In genomic region chr6:13624871-13625288, GRCh38 we compare ENCODE assay signal across 8 cellular contexts. TPM values are rescaled to one million over a fixed set of nuclear protein-coding genes. Genes with fewer than 3 reads are reported as not detected.
DNase-seq lines count a peak whose midpoint lies in the region; ATAC-seq, FAIRE-seq and TF ChIP-seq lines count a peak whose summit lies in the region.

No MANE protein-coding gene starts in this region.

- H3F3A ChIP-seq in SK-N-SH (replicated peaks; ENCODE audit: insufficient read depth), result peaks cover 45% of the 10 kb centered on the region

- CTCF ChIA-PET in SK-N-SH (lab: Yijun Ruan, JAX), result interaction anchor here (0.9 to 1.8 kb wide), 5 partner anchors 9 to 85 kb away, joined by 3 to 12 read pairs (median 9); partner anchors contain the start of gene NOL7

- 89% methylated on average over 4 of the region's 4 CpGs for WGBS in SK-N-SH (ENCODE audit: low lambda C conversion rate)

- H3K4me3 Mint-ChIP-seq in endothelial cell (ENCODE audit: unreplicated experiment), result peak overlapping the region; percentile 16

- no peaks in the 10 kb centered on the region for H3K9me3 Mint-ChIP-seq in endothelial cell (ENCODE audit: unreplicated experiment)

- peaks cover 79 to 91% of the 10 kb centered on the region in 2 experiments for H3K36me3 ChIP-seq in SK-N-SH (replicated peaks in 1 of 2; ENCODE audit: control insufficient read depth in 1 of 2, insufficient read depth in 2 of 2, low read length in 1 of 2)
- H3K36me3 ChIP-seq in parathyroid adenoma (ENCODE audit: control insufficient read depth, insufficient read depth, low read length), result no peaks in the 10 kb centered on the region

- peak; percentile 66 for TF ChIP-seq CTCF in SK-N-SH (IDR thresholded peaks at IDR 0.05)
- peak; percentile 43 for TF ChIP-seq CTCF in endothelial cell (IDR thresholded peaks at IDR 0.05; ENCODE audit: unreplicated experiment)
- peak; percentile 33 for TF ChIP-seq CTCF in parathyroid adenoma (IDR thresholded peaks at IDR 0.05)

- H3K9ac ChIP-seq in SK-N-SH, result no peak overlapping the region
- H3K9ac ChIP-seq in parathyroid adenoma, result no peak overlapping the region

- H4K20me1 ChIP-seq in SK-N-SH (ENCODE audit: insufficient read depth), result no peaks in the 10 kb centered on the region

- no peaks in the 10 kb centered on the region for H3K9me2 ChIP-seq in SK-N-SH

- TF ChIP-seq EP300 in SK-N-SH (IDR thresholded peaks at IDR 0.05; ENCODE audit: borderline replicate concordance in 1 of 2, low read depth in 1 of 2, low read length in 1 of 2), result no peak

- peaks cover 5% of the 10 kb centered on the region for H3K27me3 Mint-ChIP-seq in endothelial cell (ENCODE audit: unreplicated experiment)

- POLR2A ChIA-PET in SK-N-SH (lab: Yijun Ruan, JAX), result interaction anchor here (1.6 kb wide), 1 partner anchor 9 kb away, joined by 9 read pairs; the partner anchor contains the start of gene NOL7

- H3K4me3 ChIP-seq in SK-N-SH (ENCODE audit: low read depth in 2 of 2, low read length in 1 of 2) (no peak overlapping the region; a peak in 1 of 4 replicates), parathyroid adenoma (ENCODE audit: low read depth, low read length) (no peak overlapping the region)

- peak; percentile 46 for TF ChIP-seq RAD21 in SK-N-SH (IDR thresholded peaks at IDR 0.05; ENCODE audit: low read length)

- H2AFZ ChIP-seq in SK-N-SH (ENCODE audit: low read depth) (no peak overlapping the region), parathyroid adenoma (no peak overlapping the region)

- no peak for DNase-seq in activated CD4-positive, CD25-positive, alpha-beta regulatory T cell (lab: John Stamatoyannopoulos, UW)
- DNase-seq in HTR-8/SVneo (ENCODE audit: insufficient read length, low spot score) (peak; percentile 27), SK-N-SH (peak; percentile 53), endothelial cell (ENCODE audit: low spot score) (no peak), COR-L47 (lab: John Stamatoyannopoulos, UW) (no peak), GM19240 (ENCODE audit: insufficient read length, low spot score) (no peak)

- H3K27ac Mint-ChIP-seq in endothelial cell (ENCODE audit: unreplicated experiment), result peak overlapping the region; percentile 62

- H3K4me2 ChIP-seq in SK-N-SH, result no peak overlapping the region
- no peak overlapping the region for H3K4me2 ChIP-seq in parathyroid adenoma (ENCODE audit: low read length)

- H3K27me3 ChIP-seq in SK-N-SH (ENCODE audit: insufficient read depth) (no peaks in the 10 kb centered on the region), parathyroid adenoma (ENCODE audit: control insufficient read depth, insufficient read depth, low read length) (no peaks in the 10 kb centered on the region)

- peaks cover 5% of the 10 kb centered on the region for H3K79me2 ChIP-seq in SK-N-SH (ENCODE audit: insufficient read depth)
- no peaks in the 10 kb centered on the region for H3K79me2 ChIP-seq in parathyroid adenoma

- no peak overlapping the region; a peak in 1 of 4 replicates for H3K27ac ChIP-seq in SK-N-SH (ENCODE audit: low read depth in 2 of 2, low read length in 1 of 2)
- no peak overlapping the region for H3K27ac ChIP-seq in parathyroid adenoma

- peaks cover 26% of the 10 kb centered on the region for H3K36me3 Mint-ChIP-seq in endothelial cell (ENCODE audit: low read depth, unreplicated experiment)

- H3K4me1 ChIP-seq in SK-N-SH (ENCODE audit: control insufficient read depth in 1 of 2, insufficient read depth in 2 of 2, low read depth in 1 of 2, low read length in 1 of 2), result no peaks in the 10 kb centered on the region
- H3K4me1 ChIP-seq in parathyroid adenoma, result no peaks in the 10 kb centered on the region

- H3K9me3 ChIP-seq in SK-N-SH (no peaks in the 10 kb centered on the region), parathyroid adenoma (ENCODE audit: control insufficient read depth, low read length) (no peaks in the 10 kb centered on the region)

- no peak for FAIRE-seq in HTR-8/SVneo (lab: Jason Lieb, UNC)

- ATAC-seq in activated CD4-positive, CD25-positive, alpha-beta regulatory T cell treated with anti-CD3 and anti-CD28 coated beads, Interleukin-2, amount 50 U/mL, for 24 hours, result peak; percentile 70 to 75

- H3K4me1 Mint-ChIP-seq in endothelial cell (ENCODE audit: unreplicated experiment), result peaks cover 38% of the 10 kb centered on the region

TF ChIP-seq in SK-N-SH, 30 proteins besides CTCF, POLR2A, EP300 and RAD21:
- peak; percentile 30; the same call in 1 of the 2 replicates for TF ChIP-seq SMC3 (IDR thresholded peaks at IDR 0.05; ENCODE audit: low read depth, low read length)
- TF ChIP-seq TCF12 (IDR thresholded peaks at IDR 0.05), result no peak

RNA-seq across cellular contexts. Expression of gene NOL7, which starts 9.7 kb away (rescaled TPM):
- 75.7 and 103 TPM in 2 replicates for polyA plus RNA-seq in SK-N-SH (2012; rRNA removed)
- polyA plus RNA-seq in SK-N-SH (2012; cell fraction: cytosol; rRNA removed), result 114 and 122 TPM in 2 replicates
- polyA plus RNA-seq in SK-N-SH (2012; cell fraction: nucleus; rRNA removed), result 44.5 and 67.5 TPM in 2 replicates
- 43.5 TPM for total RNA-seq in endothelial cell (ENCODE audit: unreplicated experiment)

RNA-seq across cellular contexts. Expression of gene SIRT5, which starts 50.5 kb away (rescaled TPM):
- polyA plus RNA-seq in SK-N-SH (2012; rRNA removed), result 6.7 and 9.0 TPM in 2 replicates
- polyA plus RNA-seq in SK-N-SH (2012; cell fraction: cytosol; rRNA removed), result 6.2 and 6.5 TPM in 2 replicates
- polyA plus RNA-seq in SK-N-SH (2012; cell fraction: nucleus; rRNA removed), result 17.2 and 25.3 TPM in 2 replicates
- total RNA-seq in endothelial cell (ENCODE audit: unreplicated experiment), result 16.0 TPM

Comparison
In these comparisons a context has a peak if more than half of its experiments do, and no peak if none do; other contexts are left out.
1. DNase-seq: peak in HTR-8/SVneo (single experiment) and SK-N-SH (single experiment); none in activated CD4-positive, CD25-positive, alpha-beta regulatory T cell (0 of 4), endothelial cell (single experiment), COR-L47 (single experiment) and GM19240 (single experiment).
2. Peak in every context shown above with its lines, with median percentiles within 50 percentile points of each other: CTCF ChIP-seq.